In the genomic region with DNA sequence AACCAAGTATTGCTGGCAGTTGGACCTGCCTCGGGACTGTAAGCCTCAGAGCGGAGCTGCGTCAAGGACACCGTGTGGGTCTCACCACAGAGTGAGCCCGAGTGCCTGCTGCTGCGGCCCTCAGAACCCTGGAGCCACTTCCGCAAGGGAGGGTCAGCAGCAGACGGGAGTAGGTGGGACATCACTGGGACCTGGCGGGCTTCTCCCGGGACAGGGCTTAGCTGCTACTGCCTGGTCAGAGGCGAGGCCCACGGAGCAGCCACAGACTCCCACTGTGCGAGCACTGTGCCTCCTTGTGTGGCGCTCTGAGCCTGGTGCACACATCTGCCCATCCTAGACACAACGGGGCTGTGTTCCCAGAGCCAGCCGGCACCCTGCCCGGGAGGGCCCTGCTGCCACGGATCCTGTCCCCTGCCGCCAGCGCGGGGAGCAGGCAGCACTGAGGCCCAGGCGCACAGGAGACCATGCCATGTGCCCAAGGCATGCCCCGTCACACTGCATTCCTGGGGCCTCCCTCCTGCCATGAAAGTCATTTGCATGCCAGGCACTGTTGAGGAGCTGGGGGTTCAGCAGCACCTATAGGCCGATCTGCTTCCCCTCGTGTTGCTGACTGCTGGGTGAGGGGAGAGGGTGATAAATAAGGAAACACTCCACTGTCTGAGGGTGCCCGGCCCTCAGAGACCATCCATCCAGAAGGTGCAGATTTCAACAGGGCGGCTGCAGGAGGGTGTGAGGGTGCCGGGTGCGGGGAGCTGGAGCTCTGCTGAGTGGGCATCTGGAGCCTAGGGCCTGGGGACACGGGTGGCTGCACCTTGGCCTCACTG, we compare ENCODE assay signal across 15 cellular contexts. TPM values are rescaled to one million over a fixed set of nuclear protein-coding genes. Genes with fewer than 3 reads are reported as not detected.
DNase-seq lines count a peak whose midpoint lies in the region; TF ChIP-seq lines count a peak whose summit lies in the region.
"Had no signal": no experiment of that assay in that cellular context is flagged by ENCODE, and none has a peak within 500 bp of the region (broad histone marks: within the 10 kb centered on the region; RNA-seq: fewer than 3 reads in every experiment).

No MANE protein-coding gene starts in this region.

- H3K4me2 ChIP-seq in BLaER1 treated with 17β-estradiol and CSF1 and Interleukin-3, amounts not matched to agents 10 nM and 100 nM = peak overlapping the region; percentile 9 to 96 (median 78); a peak in 18 of 22 replicates
- H3K4me2 ChIP-seq in trophoblast cell (ENCODE audit: low read length) = no peak overlapping the region

- peak overlapping the region; percentile 26 for H2BK120ac ChIP-seq in trophoblast cell (ENCODE audit: insufficient read depth, low read length, poor library complexity)

- peak overlapping the region; percentile 1 for H4K8ac ChIP-seq in trophoblast cell (ENCODE audit: low read depth, low read length)

- H3K4me1 ChIP-seq in BLaER1 treated with 17β-estradiol and CSF1 and Interleukin-3, amounts not matched to agents 10 nM and 100 nM = peaks cover 21 to 67% (median 63%) of the 10 kb centered on the region in 10 experiments
- H3K4me1 ChIP-seq in NT2/D1 (ENCODE audit: insufficient read depth, insufficient read length) = peaks cover 41% of the 10 kb centered on the region
- H3K4me1 ChIP-seq in right atrium auricular region = peaks cover 0 to 83% of the 10 kb centered on the region in 2 donors
- H3K4me1 ChIP-seq in trophoblast cell (ENCODE audit: control insufficient read depth in 1 of 2, insufficient read depth in 2 of 2, low read length in 2 of 2) = peaks cover 19 to 28% of the 10 kb centered on the region in 2 experiments
- H3K4me1 ChIP-seq: HAP-1 had no signal

- H4K20me1 ChIP-seq in BLaER1 treated with 17β-estradiol and CSF1 and Interleukin-3, amounts not matched to agents 10 nM and 100 nM = peaks cover 0 to 99% (median 21%) of the 10 kb centered on the region in 11 experiments; a peak in 10 of 22 replicates

- no CpG with 5 or more reads among the region's 30 CpGs for WGBS in trophoblast cell (ENCODE audit: extremely low coverage, insufficient coverage, insufficient read length)

- no peak overlapping the region for H2BK12ac ChIP-seq in trophoblast cell (ENCODE audit: low read length)

- H3K18ac ChIP-seq in trophoblast cell (ENCODE audit: low read length) = peak overlapping the region; percentile 10

- TF ChIP-seq CTCF in right atrium auricular region (IDR thresholded peaks at IDR 0.05) = no peak

- peak overlapping the region; percentile 16 for H3K14ac ChIP-seq in trophoblast cell (ENCODE audit: low read length)

- no peak overlapping the region for H4K12ac ChIP-seq in trophoblast cell (ENCODE audit: low read depth, low read length)

- H3K27ac ChIP-seq in BLaER1 treated with 17β-estradiol and CSF1 and Interleukin-3, amounts not matched to agents 10 nM and 100 nM = peak overlapping the region in 8 of 11 experiments; percentile 22 to 66 (median 44); a peak in 11 of 22 replicates
- H3K27ac ChIP-seq in right atrium auricular region (peak overlapping the region; percentile 87 to 94), trophoblast cell (ENCODE audit: low read depth, low read length) (no peak overlapping the region)

- H3K4me3 ChIP-seq in BLaER1 treated with 17β-estradiol and CSF1 and Interleukin-3, amounts not matched to agents 10 nM and 100 nM = no peak overlapping the region
- H3K4me3 ChIP-seq in NT2/D1 (ENCODE audit: insufficient read length, low read depth) (no peak overlapping the region), right atrium auricular region (no peak overlapping the region), trophoblast cell (ENCODE audit: low read depth, low read length) (no peak overlapping the region)
- H3K4me3 ChIP-seq: HAP-1 had no signal

- no peak overlapping the region for H2AK5ac ChIP-seq in trophoblast cell (ENCODE audit: low read length)

- H4K91ac ChIP-seq in trophoblast cell (ENCODE audit: low read depth, low read length) = peak overlapping the region; percentile 47

- no peak overlapping the region for H2BK5ac ChIP-seq in trophoblast cell (ENCODE audit: low read depth, low read length, poor library complexity)

- DNase-seq in NT2/D1 (ENCODE audit: low read depth, low spot score) = no peak
- no peak for DNase-seq in right atrium auricular region (ENCODE audit: low spot score)
- DNase-seq in trophoblast cell = no peak
- DNase-seq in activated CD8-positive, alpha-beta memory T cell treated with anti-CD3 and anti-CD28 coated beads for 24 hours = no peak
- DNase-seq in DMS114 treated with DMSO at 0.1 percent for 48 hours (lab: John Stamatoyannopoulos, UW; ENCODE audit: unreplicated experiment) = no peak
- DNase-seq in NCI-H2196 treated with DMSO at 0.1 percent for 48 hours (lab: John Stamatoyannopoulos, UW; ENCODE audit: unreplicated experiment) = no peak
- no peak for DNase-seq in NCI-H2107 (lab: John Stamatoyannopoulos, UW)
- DNase-seq: activated CD4-positive, CD25-positive, alpha-beta regulatory T cell; activated naive CD4-positive, alpha-beta T cell treated with Interleukin-2 at 50 U/mL for 16 hours; natural killer cell; NCI-H446 treated with DMSO at 0.1 percent for 48 hours; OCI-M1; T-cell had no signal

- H3K79me2 ChIP-seq in trophoblast cell (ENCODE audit: control insufficient read depth, insufficient read depth, low read length, poor library complexity) = no peaks in the 10 kb centered on the region

- no peak overlapping the region for H3K4ac ChIP-seq in trophoblast cell (ENCODE audit: low read depth, low read length)

- no peak overlapping the region for H3K23ac ChIP-seq in trophoblast cell (ENCODE audit: low read length)

- no peak overlapping the region for H2AFZ ChIP-seq in trophoblast cell (ENCODE audit: insufficient read depth, low read length, poor library complexity)

- H3K27me3 ChIP-seq in BLaER1 treated with 17β-estradiol and CSF1 and Interleukin-3, amounts not matched to agents 10 nM and 100 nM = 0 out of 22 replicates have a peak, but pooled peaks cover 0 to 3% (median 0%) of the 10 kb centered on the region in 11 experiments
- H3K27me3 ChIP-seq in NT2/D1 (ENCODE audit: insufficient read depth, insufficient read length) (no peaks in the 10 kb centered on the region), right atrium auricular region (no peaks in the 10 kb centered on the region), trophoblast cell (ENCODE audit: insufficient read depth, low read length) (no peaks in the 10 kb centered on the region)

- H3K9me3 ChIP-seq in BLaER1 treated with 17β-estradiol and CSF1 and Interleukin-3, amounts not matched to agents 10 nM and 100 nM (replicated peaks in 1 of 11) = no peaks in the 10 kb centered on the region
- no peaks in the 10 kb centered on the region for H3K9me3 ChIP-seq in NT2/D1 (ENCODE audit: insufficient read depth, low read length)
- H3K9me3 ChIP-seq in right atrium auricular region = no peaks in the 10 kb centered on the region
- H3K9me3 ChIP-seq in trophoblast cell (ENCODE audit: insufficient read depth, low read depth, low read length) = no peaks in the 10 kb centered on the region
- H3K9me3 ChIP-seq: HAP-1 had no signal

- peaks cover 9% of the 10 kb centered on the region for H3K79me1 ChIP-seq in trophoblast cell (ENCODE audit: low read length)

- H3K9ac ChIP-seq in BLaER1 treated with 17β-estradiol and CSF1 and Interleukin-3, amounts not matched to agents 10 nM and 100 nM = peak overlapping the region in 7 of 11 experiments; percentile 4 to 66 (median 48); a peak in 12 of 22 replicates
- peak overlapping the region; percentile 33 for H3K9ac ChIP-seq in NT2/D1 (ENCODE audit: insufficient read length, low read depth)
- H3K9ac ChIP-seq in trophoblast cell (ENCODE audit: low read length) = no peak overlapping the region

- peaks cover 0 to 34% (median 18%) of the 10 kb centered on the region in 11 experiments; a peak in 11 of 22 replicates for H3K36me3 ChIP-seq in BLaER1 treated with 17β-estradiol and CSF1 and Interleukin-3, amounts not matched to agents 10 nM and 100 nM
- peaks cover 22% of the 10 kb centered on the region for H3K36me3 ChIP-seq in NT2/D1 (ENCODE audit: insufficient read depth, insufficient read length, low read length)
- no peaks in the 10 kb centered on the region for H3K36me3 ChIP-seq in right atrium auricular region
- no peaks in the 10 kb centered on the region for H3K36me3 ChIP-seq in trophoblast cell (ENCODE audit: control insufficient read depth in 1 of 2, insufficient read depth in 2 of 2, low read length in 2 of 2)
- H3K36me3 ChIP-seq: HAP-1 had no signal

RNA-seq across cellular contexts. Expression of a gene that starts 10.0 kb away (rescaled TPM):
- 10 to 100 TPM; 32.4 to 43.8 TPM for total RNA-seq in right atrium auricular region
- polyA plus RNA-seq in trophoblast cell (2013) = 12.5 and 13.0 TPM in 2 replicates

RNA-seq across cellular contexts. Expression of a gene that starts 50.7 kb away (rescaled TPM):
- total RNA-seq in right atrium auricular region = 10 to 100 TPM; 28.5 to 41.1 TPM
- 36.7 and 37.0 TPM in 2 replicates for polyA plus RNA-seq in trophoblast cell (2013)
